Comparison of ENCODE assay signal across 26 cellular contexts in the genomic region with DNA sequence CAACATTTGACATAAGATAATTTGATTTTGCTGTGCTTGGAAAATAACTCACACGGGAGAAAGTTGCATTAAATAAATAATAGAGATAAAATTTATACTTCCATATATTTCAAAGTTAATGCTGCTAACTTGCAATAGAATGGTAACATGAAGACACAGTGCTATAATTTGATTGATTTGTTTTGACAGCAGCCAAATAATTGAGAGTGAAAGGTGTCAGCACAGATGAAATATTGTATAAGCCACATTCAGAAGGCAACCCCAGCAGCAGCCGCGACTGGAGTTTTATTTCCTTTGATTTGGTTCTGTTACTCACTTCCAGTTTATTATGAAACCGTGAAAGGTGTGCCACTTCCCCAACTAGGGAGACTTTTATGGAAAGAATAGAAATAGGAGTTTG.
"Had no signal": no experiment of that assay in that cellular context is flagged by ENCODE, and none has a peak within 500 bp of the region (broad histone marks: within the 10 kb centered on the region; RNA-seq: fewer than 3 reads in every experiment).

No MANE protein-coding gene starts in this region.

- H3K36me3 ChIP-seq: stomach, suprapubic skin, thoracic aorta, thyroid gland, tibial artery, tibial nerve, transverse colon, upper lobe of left lung, upper lobe of right lung, uterus, vagina had no signal

- DNase-seq: stimulated activated CD4-positive, alpha-beta T cell treated with anti-CD3 and anti-CD28 coated beads, Interleukin-2, amount 100 ng/mL, for 48 hours; stimulated activated CD4-positive, alpha-beta T cell treated with anti-CD3 and anti-CD28 coated beads, Interleukin-4, amount 100 ng/mL, for 1 hour; stimulated activated CD4-positive, alpha-beta T cell treated with anti-CD3 and anti-CD28 coated beads, Interleukin-4, amount 100 ng/mL, for 24 hours; stimulated activated CD4-positive, alpha-beta T cell treated with anti-CD3 and anti-CD28 coated beads, Interleukin-4, amount 100 ng/mL, for 4 hours; stimulated activated CD8-positive, alpha-beta memory T cell treated with anti-CD3 and anti-CD28 coated beads, Interleukin-4, amount 100 ng/mL, for 48 hours; stimulated activated naive B cell treated with anti-CD40 and anti-IgM and Interleukin-4, amounts not matched to agents 10 μg/mL and 1 μg/mL and 100 μg/mL, for 72 hours; stimulated activated naive CD4-positive, alpha-beta T cell; stimulated activated naive CD4-positive, alpha-beta T cell treated with Interleukin-2 at 50 U/mL for 16 hours; stimulated activated naive CD8-positive, alpha-beta T cell treated with anti-CD3 and anti-CD28 coated beads, Interleukin-15, amount 100 ng/mL, for 72 hours; stimulated activated naive CD8-positive, alpha-beta T cell treated with anti-CD3 and anti-CD28 coated beads, Interleukin-15, Interleukin-2, amounts not matched to agents 100 U/mL and 50 U/mL, for 24 hours; stomach; substantia nigra; testis; thyroid gland; tibial artery; transverse colon; trophoblast cell; upper lobe of left lung; upper lobe of right lung; uterus had no signal

- H3K27ac ChIP-seq: stomach, suprapubic skin, testis, thoracic aorta, thyroid gland, tibial artery, tibial nerve, transverse colon, upper lobe of left lung, upper lobe of right lung, uterus, vagina had no signal

- H3K27me3 ChIP-seq: stomach, suprapubic skin, testis, thyroid gland, tibial artery, tibial nerve, transverse colon, upper lobe of left lung, upper lobe of right lung, uterus, vagina had no signal

- H3K4me3 ChIP-seq: stomach, suprapubic skin, testis, thoracic aorta, thyroid gland, tibial artery, tibial nerve, transverse colon, upper lobe of left lung, upper lobe of right lung, uterus, vagina had no signal

- H3K9me3 ChIP-seq: stomach, suprapubic skin, testis, thoracic aorta, thyroid gland, tibial artery, tibial nerve, transverse colon, upper lobe of left lung, upper lobe of right lung, uterus, vagina had no signal

- ATAC-seq: stimulated activated effector memory CD8-positive, alpha-beta T cell treated with anti-CD3 and anti-CD28 coated beads, Interleukin-12 subunit alpha, Interleukin-12 subunit beta, amount 100 ng/mL, for 72 hours; stimulated activated memory B cell treated with anti-CD40 and anti-IgM and Interleukin-4, amounts not matched to agents 10 μg/mL and 1 μg/mL and 100 μg/mL, for 72 hours; stimulated activated naive B cell treated with anti-CD40 and anti-IgM and Interleukin-4, amounts not matched to agents 10 μg/mL and 1 μg/mL and 100 μg/mL, for 72 hours; stimulated activated naive CD8-positive, alpha-beta T cell treated with anti-CD3 and anti-CD28 coated beads, Interleukin-15, amount 100 ng/mL, for 72 hours; stimulated activated naive CD8-positive, alpha-beta T cell treated with anti-CD3 and anti-CD28 coated beads, Interleukin-15, Interleukin-2, amounts not matched to agents 100 U/mL and 50 U/mL, for 24 hours; upper lobe of right lung had no signal
